In genomic region chr17:13931752-13932477, GRCh38 we compare ENCODE assay signal across 9 cellular contexts.
DNase-seq lines count a peak whose midpoint lies in the region; ATAC-seq and TF ChIP-seq lines count a peak whose summit lies in the region.
"Had no signal": no experiment of that assay in that cellular context is flagged by ENCODE, and none has a peak within 500 bp of the region (broad histone marks: within the 10 kb centered on the region; RNA-seq: fewer than 3 reads in every experiment).

No MANE protein-coding gene starts in this region.

- no peaks in the 10 kb centered on the region for H3K27me3 Mint-ChIP-seq in osteocyte (ENCODE audit: unreplicated experiment)

- H3K9me3 Mint-ChIP-seq in osteocyte (ENCODE audit: unreplicated experiment), result no peaks in the 10 kb centered on the region

- no peak overlapping the region for H3K4me3 ChIP-seq in OCI-LY7 (ENCODE audit: low read depth, low read length, poor library complexity, severe bottlenecking)
- no peak overlapping the region for H3K4me3 ChIP-seq in fibroblast of mammary gland (ENCODE audit: control insufficient read depth, low read depth, low read length)

- POLR2A ChIA-PET in OCI-LY7 (lab: Charles Lee), result no interaction called here

- H3K27ac ChIP-seq in OCI-LY7 (ENCODE audit: low read depth, low read length, poor library complexity, severe bottlenecking), result no peak overlapping the region
- H3K27ac ChIP-seq: KMS-11 had no signal

- BruUV-seq in OCI-LY7 (replicated peaks; lab: Mats Ljungman, UMichigan), result no TSS peak

- no peaks in the 10 kb centered on the region for H4K20me1 ChIP-seq in OCI-LY7 (ENCODE audit: insufficient read depth, low read length)

- H3K4me3 Mint-ChIP-seq in osteocyte (ENCODE audit: unreplicated experiment), result no peak overlapping the region

- DNase-seq in DMS 273 (lab: John Stamatoyannopoulos, UW; ENCODE audit: unreplicated experiment) (peak; percentile 67), OCI-LY7 (ENCODE audit: low spot score) (peak; percentile 7), fibroblast of mammary gland (ENCODE audit: low read depth) (peak; percentile 89), osteocyte (ENCODE audit: extremely low spot score, unreplicated experiment) (no peak), NCI-H2227 (lab: John Stamatoyannopoulos, UW; ENCODE audit: unreplicated experiment) (no peak), GM19238 (ENCODE audit: insufficient read length, low spot score) (no peak), DMS114 treated with DMSO at 0.1 percent for 48 hours (lab: John Stamatoyannopoulos, UW; ENCODE audit: unreplicated experiment) (no peak)

- no peaks in the 10 kb centered on the region for H3K36me3 ChIP-seq in OCI-LY7 (ENCODE audit: insufficient read depth, low read length)

- no peak for ATAC-seq in GM18858 (IDR thresholded peaks at IDR 0.05; ENCODE audit: unreplicated experiment)

- no peak overlapping the region for H2AFZ ChIP-seq in OCI-LY7 (ENCODE audit: low read length)

- H3K9me3 ChIP-seq in OCI-LY7 (ENCODE audit: low read length), result no peaks in the 10 kb centered on the region

- intact Hi-C loops in OCI-LY7 (cut with micrococcal nuclease; ENCODE audit: unreplicated experiment), result no loop called here

- CTCF ChIA-PET in OCI-LY7 (lab: Charles Lee; ENCODE audit: unreplicated experiment), result no interaction called here

- H3K27ac Mint-ChIP-seq in osteocyte (ENCODE audit: unreplicated experiment), result peak overlapping the region; percentile 66

- no peaks in the 10 kb centered on the region for H3K4me1 ChIP-seq in OCI-LY7 (ENCODE audit: insufficient read depth, low read length, poor library complexity, severe bottlenecking)

- no peaks in the 10 kb centered on the region for H3K36me3 Mint-ChIP-seq in osteocyte (ENCODE audit: unreplicated experiment)

- H3K4me1 Mint-ChIP-seq in osteocyte (ENCODE audit: unreplicated experiment), result peaks cover 32% of the 10 kb centered on the region

- H3K4me2 ChIP-seq in OCI-LY7 (ENCODE audit: low read length), result no peak overlapping the region
- H3K4me2 ChIP-seq: KMS-11 had no signal

- H3K79me2 ChIP-seq in OCI-LY7 (ENCODE audit: insufficient read depth, low read depth, low read length), result no peaks in the 10 kb centered on the region

- H3K9me2 ChIP-seq in OCI-LY7 (ENCODE audit: insufficient read depth, low read length), result no peaks in the 10 kb centered on the region

- no peak for TF ChIP-seq CTCF in OCI-LY7 (conservative IDR thresholded peaks at IDR 0.05; ENCODE audit: low read length)
- TF ChIP-seq CTCF in fibroblast of mammary gland (conservative IDR thresholded peaks at IDR 0.05; ENCODE audit: control insufficient read depth, insufficient read depth, low read depth, low read length), result no peak
- TF ChIP-seq CTCF in osteocyte (IDR thresholded peaks at IDR 0.05), result no peak

Comparison
In these comparisons a context has a peak if more than half of its experiments do, and no peak if none do; other contexts are left out.
1. DNase-seq: peak in DMS 273 (single experiment), OCI-LY7 (single experiment) and fibroblast of mammary gland (single experiment); none in osteocyte (single experiment), NCI-H2227 (single experiment), GM19238 (single experiment) and DMS114 treated with DMSO at 0.1 percent for 48 hours (single experiment).